9 cellular contexts compared by ENCODE assay signal in genomic region chr3:28940530-28940929, GRCh38.
A peak's percentile ranks its signal among the peaks of the same experiment; 100 is the strongest.
DNase-seq lines count a peak whose midpoint lies in the region; ATAC-seq and TF ChIP-seq lines count a peak whose summit lies in the region.
"Had no signal": no experiment of that assay in that cellular context is flagged by ENCODE, and none has a peak within 500 bp of the region (broad histone marks: within the 10 kb centered on the region; RNA-seq: fewer than 3 reads in every experiment).

No MANE protein-coding gene starts in this region.

- H3K36me3 ChIP-seq in breast epithelium: no peaks in the 10 kb centered on the region
- H3K36me3 ChIP-seq in neuronal stem cell (replicated peaks in 1 of 2; ENCODE audit: control insufficient read depth in 2 of 2, insufficient read depth in 2 of 2, low read length in 2 of 2): no peaks in the 10 kb centered on the region

- no peaks in the 10 kb centered on the region for H3K79me1 ChIP-seq in neuronal stem cell (ENCODE audit: low read depth, low read length)

- H3K9me3 ChIP-seq in breast epithelium (no peaks in the 10 kb centered on the region), neuronal stem cell (replicated peaks in 1 of 2; ENCODE audit: control insufficient read depth in 2 of 2, insufficient read depth in 1 of 2, low read depth in 1 of 2, low read length in 2 of 2) (no peaks in the 10 kb centered on the region)

- H3K27me3 Mint-ChIP-seq in natural killer cell treated with Interleukin-12 subunit alpha and Interleukin-12 subunit beta and Interleukin-15 and Interleukin-18, amount 100 ng/mL, for 72 hours: no peaks in the 10 kb centered on the region
- H3K27me3 Mint-ChIP-seq in WTC11 (ENCODE audit: low read depth): no peaks in the 10 kb centered on the region

- H3K9me3 Mint-ChIP-seq in natural killer cell treated with Interleukin-12 subunit alpha and Interleukin-12 subunit beta and Interleukin-15 and Interleukin-18, amount 100 ng/mL, for 72 hours: peaks cover 9% of the 10 kb centered on the region
- no peaks in the 10 kb centered on the region for H3K9me3 Mint-ChIP-seq in WTC11

- TF ChIP-seq CTCF in breast epithelium (IDR thresholded peaks at IDR 0.05): no peak
- no peak for TF ChIP-seq CTCF in WTC11 (IDR thresholded peaks at IDR 0.05)

- POLR2A ChIA-PET in WTC11 (lab: Charles Lee): no interaction called here

- DNase-seq in EH (ENCODE audit: low read depth) (peak; percentile 88), breast epithelium (ENCODE audit: low spot score in 2 of 2) (peak in 1 of 2 donors; percentile 27), neuronal stem cell (ENCODE audit: low spot score) (no peak), GM19240 (ENCODE audit: insufficient read length, low spot score) (no peak), WTC11 (ENCODE audit: low spot score) (no peak)
- DNase-seq in natural killer cell treated with Interleukin-12 subunit alpha and Interleukin-12 subunit beta and Interleukin-15 and Interleukin-18, amount 100 ng/mL, for 72 hours (ENCODE audit: low spot score): no peak

- ATAC-seq in GM21390 (IDR thresholded peaks at IDR 0.05; ENCODE audit: unreplicated experiment) (peak; percentile 75), HG03565 (IDR thresholded peaks at IDR 0.05; ENCODE audit: unreplicated experiment) (peak; percentile 87), WTC11 (no peak)
- ATAC-seq in natural killer cell treated with Interleukin-12 subunit alpha and Interleukin-12 subunit beta and Interleukin-15 and Interleukin-18, amount 100 ng/mL, for 72 hours: no peak
- ATAC-seq: HCT116 had no signal

- H3K14ac ChIP-seq in neuronal stem cell (ENCODE audit: low read length): no peak overlapping the region

- H3K4me1 Mint-ChIP-seq in natural killer cell treated with Interleukin-12 subunit alpha and Interleukin-12 subunit beta and Interleukin-15 and Interleukin-18, amount 100 ng/mL, for 72 hours (ENCODE audit: low read depth in 2 of 2): peaks cover 0 to 13% of the 10 kb centered on the region in 2 donors
- no peaks in the 10 kb centered on the region for H3K4me1 Mint-ChIP-seq in WTC11

- peak overlapping the region; percentile 75 for H2AFZ ChIP-seq in neuronal stem cell (ENCODE audit: low read length)

- no peak overlapping the region for H2BK5ac ChIP-seq in neuronal stem cell (ENCODE audit: low read length)

- no peak overlapping the region for H2BK15ac ChIP-seq in neuronal stem cell (ENCODE audit: low read length)

- no peak overlapping the region for H3K27ac Mint-ChIP-seq in natural killer cell treated with Interleukin-12 subunit alpha and Interleukin-12 subunit beta and Interleukin-15 and Interleukin-18, amount 100 ng/mL, for 72 hours
- H3K27ac Mint-ChIP-seq in WTC11: no peak overlapping the region

- H3K4me1 ChIP-seq in breast epithelium (peaks cover 3 to 5% of the 10 kb centered on the region in 2 donors), neuronal stem cell (ENCODE audit: control insufficient read depth in 2 of 2, insufficient read depth in 1 of 2, low read depth in 1 of 2, low read length in 2 of 2) (peaks cover 0 to 11% of the 10 kb centered on the region in 2 donors)

- H3K4me3 ChIP-seq in breast epithelium: no peak overlapping the region
- no peak overlapping the region for H3K4me3 ChIP-seq in neuronal stem cell (ENCODE audit: low read length in 2 of 2)

- H3K9ac ChIP-seq in neuronal stem cell (ENCODE audit: low read depth, low read length, poor library complexity): no peak overlapping the region

- peak overlapping the region; percentile 50 to 71 for H3K27ac ChIP-seq in breast epithelium
- no peak overlapping the region for H3K27ac ChIP-seq in neuronal stem cell (replicated peaks; ENCODE audit: low read length)

- no peak overlapping the region for H2BK120ac ChIP-seq in neuronal stem cell (ENCODE audit: low read depth, low read length)

- no peak overlapping the region for H4K91ac ChIP-seq in neuronal stem cell (ENCODE audit: low read depth, low read length, poor library complexity)

- no peak overlapping the region for H3K18ac ChIP-seq in neuronal stem cell (ENCODE audit: low read length)

- CTCF ChIA-PET in WTC11 (lab: Charles Lee): no interaction called here

- no peak overlapping the region for H2BK12ac ChIP-seq in neuronal stem cell (ENCODE audit: low read length)

- no peak overlapping the region for H3K4me3 Mint-ChIP-seq in natural killer cell treated with Interleukin-12 subunit alpha and Interleukin-12 subunit beta and Interleukin-15 and Interleukin-18, amount 100 ng/mL, for 72 hours
- no peak overlapping the region for H3K4me3 Mint-ChIP-seq in WTC11

- H3K27me3 ChIP-seq in breast epithelium (no peaks in the 10 kb centered on the region), neuronal stem cell (ENCODE audit: control insufficient read depth in 3 of 3, insufficient read depth in 3 of 3, low read depth in 1 of 3, low read length in 3 of 3) (no peaks in the 10 kb centered on the region)

- H3K4me2 ChIP-seq in neuronal stem cell (ENCODE audit: insufficient read depth, low read length, poor library complexity, severe bottlenecking): no peak overlapping the region

- H3K23ac ChIP-seq in neuronal stem cell (ENCODE audit: low read depth, low read length, poor library complexity): no peak overlapping the region

- no peak for TF ChIP-seq POLR2A in breast epithelium (IDR thresholded peaks at IDR 0.05)

- H3K36me3 Mint-ChIP-seq in natural killer cell treated with Interleukin-12 subunit alpha and Interleukin-12 subunit beta and Interleukin-15 and Interleukin-18, amount 100 ng/mL, for 72 hours: peaks cover 4% of the 10 kb centered on the region
- no peaks in the 10 kb centered on the region for H3K36me3 Mint-ChIP-seq in WTC11

- intact Hi-C loops in breast epithelium (cut with DNase I; ENCODE audit: low total_unique reads): no loop called here

- H4K8ac ChIP-seq in neuronal stem cell (ENCODE audit: low read depth, low read length): no peak overlapping the region

- H3K4ac ChIP-seq in neuronal stem cell (ENCODE audit: low read length): no peak overlapping the region

- H2AK5ac ChIP-seq in neuronal stem cell (ENCODE audit: low read depth, low read length): no peak overlapping the region

TF ChIP-seq in WTC11, 78 proteins besides CTCF, POLR2A, EP300 and RAD21:
- TF ChIP-seq ZNF396 (CRISPR knock-in tag; IDR thresholded peaks at IDR 0.05; ENCODE audit: borderline replicate concordance): no peak
- no peak for TF ChIP-seq ZNF671 (CRISPR knock-in tag; IDR thresholded peaks at IDR 0.05)
- no peak for TF ChIP-seq ETV6 (CRISPR knock-in tag; IDR thresholded peaks at IDR 0.05)
- no peak for TF ChIP-seq ARID4B (CRISPR knock-in tag; IDR thresholded peaks at IDR 0.05; ENCODE audit: borderline replicate concordance)
- TF ChIP-seq KAT7 (CRISPR knock-in tag; IDR thresholded peaks at IDR 0.05; ENCODE audit: borderline replicate concordance): no peak
- TF ChIP-seq, protein P1, sequence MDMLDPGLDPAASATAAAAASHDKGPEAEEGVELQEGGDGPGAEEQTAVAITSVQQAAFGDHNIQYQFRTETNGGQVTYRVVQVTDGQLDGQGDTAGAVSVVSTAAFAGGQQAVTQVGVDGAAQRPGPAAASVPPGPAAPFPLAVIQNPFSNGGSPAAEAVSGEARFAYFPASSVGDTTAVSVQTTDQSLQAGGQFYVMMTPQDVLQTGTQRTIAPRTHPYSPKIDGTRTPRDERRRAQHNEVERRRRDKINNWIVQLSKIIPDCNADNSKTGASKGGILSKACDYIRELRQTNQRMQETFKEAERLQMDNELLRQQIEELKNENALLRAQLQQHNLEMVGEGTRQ (CRISPR knock-in tag; IDR thresholded peaks at IDR 0.05): no peak
TF ChIP-seq in WTC11: peak in this region for 0.

Comparison
In these comparisons a context has a peak if more than half of its experiments do, and no peak if none do; other contexts are left out.
1. ATAC-seq: peak in GM21390 (single experiment) and HG03565 (single experiment); none in natural killer cell treated with Interleukin-12 subunit alpha and Interleukin-12 subunit beta and Interleukin-15 and Interleukin-18, amount 100 ng/mL, for 72 hours (0 of 2) and WTC11 (single experiment).